17 cellular contexts compared by ENCODE assay signal in the genomic region with DNA sequence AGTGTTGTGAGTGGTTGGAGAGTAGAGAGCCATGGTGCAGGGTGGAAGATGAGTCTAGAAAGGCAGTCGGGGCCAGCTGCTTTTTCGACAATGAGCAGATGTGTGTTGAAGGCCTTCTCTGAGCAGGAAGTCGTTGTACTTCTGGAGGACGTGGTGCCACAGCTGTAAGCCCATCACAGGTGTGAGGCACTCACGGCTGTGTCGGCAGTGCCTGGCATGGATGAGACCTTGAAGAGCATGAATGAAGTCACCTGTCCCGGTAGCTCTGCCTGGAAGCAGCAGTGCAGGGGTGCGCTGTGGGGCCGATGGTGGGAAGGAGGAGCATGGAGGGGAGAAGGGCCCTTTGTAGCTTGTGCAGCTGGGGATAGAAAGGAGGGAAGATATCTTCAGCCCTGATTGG.
"Had no signal": no experiment of that assay in that cellular context is flagged by ENCODE, and none has a peak within 500 bp of the region (broad histone marks: within the 10 kb centered on the region; RNA-seq: fewer than 3 reads in every experiment).

No MANE protein-coding gene starts in this region.

- H3K27ac ChIP-seq: gastroesophageal sphincter, heart right ventricle, lower lobe of right lung, parathyroid adenoma, thyroid gland, uterus had no signal

- H3K9me3 Mint-ChIP-seq: activated naive CD4-positive, alpha-beta T cell treated with anti-CD3 and anti-CD28 coated beads, Interleukin-2, amount 10 ng/mL, durations not matched to agents 7 days and 5 days; activated T-helper 2 cell treated with anti-CD3 and anti-CD28 coated beads, Interferon-gamma antibody, Interleukin-2, Interleukin-4, amounts not matched to agents 10 μg/mL and 5 μg/mL and 100 μg/mL, durations not matched to agents 14 hours and 24 hours and 36 hours; dendritic cell treated with granulocyte-macrophage colony-stimulating factor and Interleukin-4, amounts not matched to agents 40 ng/mL and 50 ng/mL, for 4 days; neural crest cell had no signal

- H3K4me1 ChIP-seq: lower lobe of right lung, parathyroid adenoma, thyroid gland, uterus had no signal

- H3K4me3 Mint-ChIP-seq: activated naive CD4-positive, alpha-beta T cell treated with anti-CD3 and anti-CD28 coated beads, Interleukin-2, amount 10 ng/mL, durations not matched to agents 7 days and 5 days; dendritic cell treated with granulocyte-macrophage colony-stimulating factor and Interleukin-4, amounts not matched to agents 40 ng/mL and 50 ng/mL, for 4 days; neural crest cell had no signal

- H3K36me3 Mint-ChIP-seq: activated naive CD4-positive, alpha-beta T cell treated with anti-CD3 and anti-CD28 coated beads, Interleukin-2, amount 10 ng/mL, durations not matched to agents 7 days and 5 days had no signal

- DNase-seq: activated CD4-positive, alpha-beta T cell treated with anti-CD3 and anti-CD28 coated beads, Interleukin-2, amount 50 U/mL, for 1 hour; activated CD4-positive, CD25-positive, alpha-beta regulatory T cell; activated naive CD4-positive, alpha-beta T cell treated with anti-CD3 and anti-CD28 coated beads, Interleukin-2, amount 10 ng/mL, durations not matched to agents 7 days and 5 days; central memory CD4-positive, alpha-beta T cell; erythroblast; heart right ventricle; left cardiac atrium; lower lobe of right lung; midbrain; stimulated activated CD4-positive, alpha-beta T cell treated with anti-CD3 and anti-CD28 coated beads, Interleukin-1b, Interleukin-23, amount 100 ng/mL, for 48 hours; thyroid gland; uterus had no signal

- H3K79me2 ChIP-seq: parathyroid adenoma had no signal

- ATAC-seq: gastroesophageal sphincter, heart right ventricle, left cardiac atrium, lower lobe of right lung had no signal

- H3K9ac ChIP-seq: parathyroid adenoma had no signal

- H3K9me3 ChIP-seq: gastroesophageal sphincter, heart right ventricle, lower lobe of right lung, thyroid gland, uterus had no signal

- H3K27ac Mint-ChIP-seq: activated naive CD4-positive, alpha-beta T cell treated with anti-CD3 and anti-CD28 coated beads, Interleukin-2, amount 10 ng/mL, durations not matched to agents 7 days and 5 days; activated T-helper 2 cell treated with anti-CD3 and anti-CD28 coated beads, Interferon-gamma antibody, Interleukin-2, Interleukin-4, amounts not matched to agents 10 μg/mL and 5 μg/mL and 100 μg/mL, durations not matched to agents 14 hours and 24 hours and 36 hours; dendritic cell treated with granulocyte-macrophage colony-stimulating factor and Interleukin-4, amounts not matched to agents 40 ng/mL and 50 ng/mL, for 4 days had no signal

- H2AFZ ChIP-seq: parathyroid adenoma had no signal

- H3K27me3 ChIP-seq: gastroesophageal sphincter, heart right ventricle, thyroid gland, uterus had no signal

- H3K4me3 ChIP-seq: gastroesophageal sphincter, heart right ventricle, lower lobe of right lung, thyroid gland, uterus had no signal

- H3K36me3 ChIP-seq: heart right ventricle, lower lobe of right lung, thyroid gland, uterus had no signal

- H3K4me1 Mint-ChIP-seq: activated naive CD4-positive, alpha-beta T cell treated with anti-CD3 and anti-CD28 coated beads, Interleukin-2, amount 10 ng/mL, durations not matched to agents 7 days and 5 days had no signal
